In the genomic region with DNA sequence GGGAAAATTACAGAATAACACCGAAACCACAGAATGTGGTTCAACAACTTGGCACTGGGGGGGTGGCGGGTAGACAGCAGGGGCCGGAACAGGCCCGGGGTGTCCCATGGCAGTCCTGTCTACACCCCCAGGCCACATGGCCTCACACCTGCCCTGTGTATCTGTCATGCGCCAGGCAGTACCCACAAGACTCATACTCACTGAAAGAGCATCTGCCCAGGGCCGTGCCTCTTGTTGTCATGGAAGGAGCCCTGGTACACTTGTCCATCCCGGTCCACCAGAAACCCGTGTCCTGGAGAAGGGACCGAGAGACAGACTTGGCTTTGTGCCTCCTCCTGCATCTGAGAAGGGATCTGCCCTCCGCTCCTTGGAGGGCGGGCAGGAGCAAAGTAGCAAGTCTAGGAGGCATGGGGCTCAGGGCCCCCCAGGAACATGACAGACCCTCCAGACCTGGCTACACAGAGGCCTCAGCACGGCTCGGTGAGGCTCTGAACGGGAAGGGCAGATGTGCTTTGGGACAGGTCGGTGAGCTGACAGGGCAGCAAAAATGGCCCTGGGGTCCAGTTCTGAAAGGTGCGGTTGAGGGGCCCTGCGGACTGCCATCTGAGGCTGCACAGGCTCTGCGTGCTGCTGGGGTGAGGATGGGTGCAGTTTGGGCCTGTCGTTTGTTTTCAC, we compare ENCODE assay signal across 17 cellular contexts. TPM values are rescaled to one million over a fixed set of nuclear protein-coding genes. Genes with fewer than 3 reads are reported as not detected.
DNase-seq lines count a peak whose midpoint lies in the region; ATAC-seq and TF ChIP-seq lines count a peak whose summit lies in the region.
"Had no signal": no experiment of that assay in that cellular context is flagged by ENCODE, and none has a peak within 500 bp of the region (broad histone marks: within the 10 kb centered on the region; RNA-seq: fewer than 3 reads in every experiment).

No MANE protein-coding gene starts in this region.

- H3K9me2 ChIP-seq in OCI-LY7 (ENCODE audit: insufficient read depth, low read length): no peaks in the 10 kb centered on the region

- H3K36me3 ChIP-seq in Peyer's patch (no peaks in the 10 kb centered on the region), osteoblast (ENCODE audit: insufficient read depth, low read length) (peaks cover 12% of the 10 kb centered on the region), OCI-LY7 (ENCODE audit: insufficient read depth, low read length) (no peaks in the 10 kb centered on the region)

- no peak overlapping the region for H3K27ac ChIP-seq in CD4-positive, alpha-beta T cell (ENCODE audit: low read depth, low read length)
- H3K27ac ChIP-seq in Peyer's patch: no peak overlapping the region
- H3K27ac ChIP-seq in osteoblast (ENCODE audit: low read depth, low read length): no peak overlapping the region
- H3K27ac ChIP-seq in OCI-LY7 (ENCODE audit: low read depth, low read length, poor library complexity, severe bottlenecking): no peak overlapping the region
- H3K27ac ChIP-seq: SK-N-MC, stomach had no signal

- no peak overlapping the region for H3K4me3 ChIP-seq in Peyer's patch
- H3K4me3 ChIP-seq in osteoblast (ENCODE audit: insufficient read depth, low read length): no peak overlapping the region
- H3K4me3 ChIP-seq in OCI-LY7 (ENCODE audit: low read depth, low read length, poor library complexity, severe bottlenecking): no peak overlapping the region
- H3K4me3 ChIP-seq: SK-N-MC, stomach had no signal

- intact Hi-C loops in CD4-positive, alpha-beta T cell (cut with DNase I, micrococcal nuclease): loop anchor here in 1 of 2 experiments (10.0 kb wide), 1 partner anchor 71 kb away; no protein-coding TSS in a partner anchor
- intact Hi-C loops in left ventricle myocardium superior (cut with micrococcal nuclease) (no loop called here), OCI-LY7 (cut with micrococcal nuclease; ENCODE audit: unreplicated experiment) (no loop called here)

- H3K4me1 Mint-ChIP-seq in CD4-positive, alpha-beta T cell (ENCODE audit: low read depth): no peaks in the 10 kb centered on the region
- H3K4me1 Mint-ChIP-seq: activated T-helper 17 cell treated with anti-CD3 and anti-CD28 coated beads, Interleukin-2, amount 50 U/mL, for 72 hours had no signal

- no peaks in the 10 kb centered on the region for H3K36me3 Mint-ChIP-seq in CD4-positive, alpha-beta T cell (ENCODE audit: low read depth)

- TF ChIP-seq CTCF in CD4-positive, alpha-beta T cell (IDR thresholded peaks at IDR 0.05): no peak
- TF ChIP-seq CTCF in Peyer's patch (IDR thresholded peaks at IDR 0.05): no peak
- no peak for TF ChIP-seq CTCF in osteoblast (IDR thresholded peaks at IDR 0.05; ENCODE audit: extremely low read depth, low read depth, low read length)
- no peak for TF ChIP-seq CTCF in OCI-LY7 (conservative IDR thresholded peaks at IDR 0.05; ENCODE audit: low read length)

- no peak overlapping the region for H3K27ac Mint-ChIP-seq in CD4-positive, alpha-beta T cell
- H3K27ac Mint-ChIP-seq: activated T-helper 17 cell treated with anti-CD3 and anti-CD28 coated beads, Interleukin-2, amount 50 U/mL, for 72 hours; B cell had no signal

- no peak overlapping the region for H2AFZ ChIP-seq in osteoblast (ENCODE audit: low read length)
- no peak overlapping the region for H2AFZ ChIP-seq in OCI-LY7 (ENCODE audit: low read length)

- no peak for ATAC-seq in CD4-positive, alpha-beta T cell (ENCODE audit: poor library complexity)
- ATAC-seq in left ventricle myocardium superior: no peak
- no peak for ATAC-seq in HG02938 (IDR thresholded peaks at IDR 0.05; ENCODE audit: unreplicated experiment)
- ATAC-seq: activated T-helper 17 cell treated with anti-CD3 and anti-CD28 coated beads, Interleukin-2, amount 50 U/mL, for 72 hours had no signal

- no peak overlapping the region for H3K4me2 ChIP-seq in osteoblast (ENCODE audit: insufficient read depth, low read length)
- H3K4me2 ChIP-seq in OCI-LY7 (ENCODE audit: low read length): no peak overlapping the region

- H3K9me3 Mint-ChIP-seq in CD4-positive, alpha-beta T cell: no peaks in the 10 kb centered on the region
- H3K9me3 Mint-ChIP-seq: activated T-helper 17 cell treated with anti-CD3 and anti-CD28 coated beads, Interleukin-2, amount 50 U/mL, for 72 hours had no signal

- DNase-seq in CD4-positive, alpha-beta T cell: no peak
- DNase-seq in Peyer's patch: peak in 2 of 3 donors; percentile 37 to 42
- DNase-seq in left ventricle myocardium superior: peak; percentile 30
- DNase-seq in osteoblast (ENCODE audit: insufficient read length, low spot score, missing footprints): peak; percentile 92
- no peak for DNase-seq in HEK293T (ENCODE audit: extremely low spot score)
- no peak for DNase-seq in NCI-H69 (lab: John Stamatoyannopoulos, UW)
- DNase-seq in OCI-LY7 (ENCODE audit: low spot score): no peak
- DNase-seq: activated CD4-positive, alpha-beta T cell treated with anti-CD3 and anti-CD28 coated beads for 1 hour; erythroblast; NCI-H1417 treated with DMSO at 0.1 percent for 48 hours; stimulated activated CD4-positive, alpha-beta T cell treated with anti-CD3 and anti-CD28 coated beads, Interleukin-2, amount 100 ng/mL, for 48 hours; stomach; T-helper 9 cell had no signal

- no peaks in the 10 kb centered on the region for H3K27me3 ChIP-seq in CD4-positive, alpha-beta T cell (ENCODE audit: control insufficient read depth, insufficient read depth, low read length)
- H3K27me3 ChIP-seq in Peyer's patch (no peaks in the 10 kb centered on the region), osteoblast (ENCODE audit: insufficient read depth, low read length) (no peaks in the 10 kb centered on the region)
- H3K27me3 ChIP-seq: stomach had no signal

- CTCF ChIA-PET in CD4-positive, alpha-beta T cell (lab: Charles Lee): no interaction called here
- CTCF ChIA-PET in HEK293T (lab: Yijun Ruan, JAX): no interaction called here
- CTCF ChIA-PET in OCI-LY7 (lab: Charles Lee; ENCODE audit: unreplicated experiment): no interaction called here

- no peak for TF ChIP-seq POLR2A in Peyer's patch (IDR thresholded peaks at IDR 0.05)

- H3K9me3 ChIP-seq in CD4-positive, alpha-beta T cell (ENCODE audit: control insufficient read depth, low read length): no peaks in the 10 kb centered on the region
- no peaks in the 10 kb centered on the region for H3K9me3 ChIP-seq in Peyer's patch
- no peaks in the 10 kb centered on the region for H3K9me3 ChIP-seq in osteoblast (ENCODE audit: low read depth, low read length)
- H3K9me3 ChIP-seq in OCI-LY7 (ENCODE audit: low read length): no peaks in the 10 kb centered on the region
- H3K9me3 ChIP-seq: stomach had no signal

- POLR2A ChIA-PET in CD4-positive, alpha-beta T cell (lab: Charles Lee): no interaction called here
- POLR2A ChIA-PET in HEK293T (lab: Yijun Ruan, JAX) (interaction anchor here (0.9 kb wide), 1 partner anchor 191 kb away, joined by 5 read pairs; a partner anchor contains a TSS), OCI-LY7 (lab: Charles Lee) (no interaction called here)

- BruUV-seq in OCI-LY7 (replicated peaks; lab: Mats Ljungman, UMichigan): no TSS peak

- peaks cover 11% of the 10 kb centered on the region for H3K79me2 ChIP-seq in osteoblast (ENCODE audit: insufficient read depth, low read length)
- H3K79me2 ChIP-seq in OCI-LY7 (ENCODE audit: insufficient read depth, low read depth, low read length): peaks cover 5% of the 10 kb centered on the region; the same call in 1 of the 2 replicates

- H4K20me1 ChIP-seq in osteoblast (ENCODE audit: insufficient read depth, low read length): no peaks in the 10 kb centered on the region
- H4K20me1 ChIP-seq in OCI-LY7 (ENCODE audit: insufficient read depth, low read length): no peaks in the 10 kb centered on the region; the same call in 1 of the 2 replicates

- peak overlapping the region; percentile 42 for H3K4me3 Mint-ChIP-seq in CD4-positive, alpha-beta T cell
- H3K4me3 Mint-ChIP-seq: activated T-helper 17 cell treated with anti-CD3 and anti-CD28 coated beads, Interleukin-2, amount 50 U/mL, for 72 hours; B cell had no signal

- H3K4me1 ChIP-seq in Peyer's patch (peaks cover 0 to 21% (median 11%) of the 10 kb centered on the region in 4 donors), osteoblast (ENCODE audit: insufficient read depth, low read length) (peaks cover 11% of the 10 kb centered on the region), OCI-LY7 (ENCODE audit: insufficient read depth, low read length, poor library complexity, severe bottlenecking) (peaks cover 34% of the 10 kb centered on the region)

- no peaks in the 10 kb centered on the region for H3K27me3 Mint-ChIP-seq in CD4-positive, alpha-beta T cell
- H3K27me3 Mint-ChIP-seq: activated T-helper 17 cell treated with anti-CD3 and anti-CD28 coated beads, Interleukin-2, amount 50 U/mL, for 72 hours; B cell had no signal

TF ChIP-seq in HEK293T, 16 proteins besides CTCF, POLR2A, EP300 and RAD21 (continues in another document):
- TF ChIP-seq LEF1 (IDR thresholded peaks at IDR 0.05; ENCODE audit: borderline replicate concordance) (no peak), TARDBP (IDR thresholded peaks at IDR 0.05) (no peak), SUZ12 (IDR thresholded peaks at IDR 0.05) (no peak), ARNT (IDR thresholded peaks at IDR 0.05) (no peak), FOXM1 (IDR thresholded peaks at IDR 0.05; ENCODE audit: borderline replicate concordance) (no peak), HDGF (IDR thresholded peaks at IDR 0.05; ENCODE audit: borderline replicate concordance) (no peak), ELF4 (IDR thresholded peaks at IDR 0.05) (no peak), FOXA1 (IDR thresholded peaks at IDR 0.05) (no peak), BHLHE40 (IDR thresholded peaks at IDR 0.05; ENCODE audit: borderline replicate concordance) (no peak)

RNA-seq across cellular contexts. Expression of a gene that starts 5.6 kb away (rescaled TPM):
- total RNA-seq in CD4-positive, alpha-beta T cell: 1 to 10 TPM; 5.3 to 6.5 TPM
- total RNA-seq in Peyer's patch (10 to 100 TPM in 3 of 4 donors, 1 to 10 TPM in 1; 4.9 to 21.5 (median 15.9) TPM), left ventricle myocardium superior (5.3 TPM), osteoblast (12.4 and 13.4 TPM in 2 replicates), OCI-LY7 (2022) (23.6 and 29.7 TPM in 2 replicates)
- 13.1 and 19.4 TPM in 2 replicates for total RNA-seq in OCI-LY7 (2014; rRNA removed; shearing (Covaris generic))

RNA-seq across cellular contexts. Expression of a gene that starts 5.9 kb away (rescaled TPM):
- 10 to 100 TPM; 57.9 to 60.7 TPM for total RNA-seq in CD4-positive, alpha-beta T cell
- total RNA-seq in Peyer's patch (100 to 1,000 TPM in 3 of 4 donors, 10 to 100 TPM in 1; 42.9 to 141 (median 120) TPM), left ventricle myocardium superior (98.1 TPM), osteoblast (77.8 and 95.2 TPM in 2 replicates), OCI-LY7 (2022) (113 and 138 TPM in 2 replicates)
- total RNA-seq in OCI-LY7 (2014; rRNA removed; shearing (Covaris generic)): 54.4 and 60.5 TPM in 2 replicates

RNA-seq across cellular contexts. Expression of a gene that starts 26.6 kb away (rescaled TPM):
- 10 to 100 TPM; 12.0 to 12.5 TPM for total RNA-seq in CD4-positive, alpha-beta T cell
- total RNA-seq in Peyer's patch: 10 to 100 TPM; 16.9 to 29.6 (median 19.9) TPM
- total RNA-seq in left ventricle myocardium superior: 13.7 TPM
- total RNA-seq in osteoblast: 33.9 and 34.7 TPM in 2 replicates
- total RNA-seq in OCI-LY7 (2014; rRNA removed; shearing (Covaris generic)): 22.6 and 23.3 TPM in 2 replicates
- total RNA-seq in OCI-LY7 (2022): 19.4 and 24.5 TPM in 2 replicates

Comparison
In these comparisons a context has a peak if more than half of its experiments do, and no peak if none do; other contexts are left out.
1. DNase-seq: peak in Peyer's patch (2 of 3), left ventricle myocardium superior (single experiment) and osteoblast (single experiment); none in CD4-positive, alpha-beta T cell (0 of 10), HEK293T (single experiment), NCI-H69 (single experiment) and OCI-LY7 (single experiment).